ENCODE assay signal across 8 cellular contexts in genomic region chr10:123132576-123133477, GRCh38. TPM values are rescaled to one million over a fixed set of nuclear protein-coding genes. Genes with fewer than 3 reads are reported as not detected.
DNase-seq lines count a peak whose midpoint lies in the region; ATAC-seq and TF ChIP-seq lines count a peak whose summit lies in the region.

No MANE protein-coding gene starts in this region.

- ATAC-seq in GM21529 (IDR thresholded peaks at IDR 0.05; ENCODE audit: unreplicated experiment), result peak; percentile 55
- ATAC-seq in activated B cell treated with CpG ODN at 0.5 μM for 24 hours (ENCODE audit: low read depth), result peak; percentile 76
- ATAC-seq in GM19397 (IDR thresholded peaks at IDR 0.05; ENCODE audit: unreplicated experiment), result no peak

- POLR2A ChIA-PET in CD4-positive, alpha-beta memory T cell (lab: Charles Lee; ENCODE audit: partially characterized antibody), result interaction anchor here (1.3 kb wide), 1 partner anchor 109 kb away, joined by 3 read pairs; no protein-coding TSS in a partner anchor
- POLR2A ChIA-PET in activated B cell treated with CpG ODN at 0.5 μM for 24 hours (lab: Charles Lee), result interaction anchor here (0.6 to 2.1 kb wide), 2 partner anchors 21 to 124 kb away, joined by 8 read pairs; partner anchors contain the start of genes ACADSB, BUB3 and IKZF5

- peak; percentile 78 to 82 (median 79) for DNase-seq in CD4-positive, alpha-beta memory T cell
- DNase-seq in NCI-H146 (lab: John Stamatoyannopoulos, UW) (peak; percentile 88), activated B cell treated with CpG ODN at 0.5 μM for 24 hours (peak; percentile 65), kidney epithelial cell (ENCODE audit: low read depth) (no peak)
- DNase-seq in central memory CD4-positive, alpha-beta T cell, result peak; percentile 75
- DNase-seq in stimulated activated CD4-positive, alpha-beta T cell treated with anti-CD3 and anti-CD28 coated beads, Interleukin-15, amount 100 ng/mL, for 48 hours (ENCODE audit: low read depth in 2 of 2), result peak; percentile 76 to 81

- H3K4me1 Mint-ChIP-seq in CD4-positive, alpha-beta memory T cell, result peaks cover 14 to 43% (median 29%) of the 10 kb centered on the region in 4 donors
- H3K4me1 Mint-ChIP-seq in activated B cell treated with CpG ODN at 0.5 μM for 24 hours, result peaks cover 34% of the 10 kb centered on the region

- no peak overlapping the region for H3K4me3 ChIP-seq in CD4-positive, alpha-beta memory T cell (ENCODE audit: low read length in 2 of 2)
- H3K4me3 ChIP-seq in kidney epithelial cell (ENCODE audit: low read depth, low read length), result peak overlapping the region; percentile 3

- H3K27ac Mint-ChIP-seq in CD4-positive, alpha-beta memory T cell, result peak overlapping the region in 6 of 7 donors; percentile 26 to 92 (median 72)
- peak overlapping the region; percentile 71 for H3K27ac Mint-ChIP-seq in activated B cell treated with CpG ODN at 0.5 μM for 24 hours

- H3K9me3 Mint-ChIP-seq in CD4-positive, alpha-beta memory T cell, result peaks cover 0 to 12% (median 0%) of the 10 kb centered on the region in 8 donors
- H3K9me3 Mint-ChIP-seq in activated B cell treated with CpG ODN at 0.5 μM for 24 hours, result peaks cover 6% of the 10 kb centered on the region

- intact Hi-C loops in CD4-positive, alpha-beta memory T cell (cut with micrococcal nuclease), result loop anchor here (1.0 to 10.0 kb wide), 7 partner anchors 90 to 1256 kb away; partner anchors contain the start of gene DMBT1
- intact Hi-C loops in activated B cell treated with CpG ODN at 0.5 μM for 24 hours (cut with micrococcal nuclease), result loop anchor here (1.0 to 2.0 kb wide), 5 partner anchors 18 to 834 kb away; no protein-coding TSS in a partner anchor

- peaks cover 35% of the 10 kb centered on the region for H3K27me3 ChIP-seq in CD4-positive, alpha-beta memory T cell (ENCODE audit: insufficient read depth, low read length)
- peaks cover 79% of the 10 kb centered on the region for H3K27me3 ChIP-seq in kidney epithelial cell (ENCODE audit: control insufficient read depth, insufficient read depth, low read length)

- no peaks in the 10 kb centered on the region for H3K9me3 ChIP-seq in CD4-positive, alpha-beta memory T cell (ENCODE audit: control insufficient read depth in 1 of 2, low read length in 2 of 2)

- peaks cover 0 to 3% of the 10 kb centered on the region in 2 donors for H3K36me3 Mint-ChIP-seq in CD4-positive, alpha-beta memory T cell
- peaks cover 1% of the 10 kb centered on the region for H3K36me3 Mint-ChIP-seq in activated B cell treated with CpG ODN at 0.5 μM for 24 hours (ENCODE audit: low read depth)

- H3K4me1 ChIP-seq in CD4-positive, alpha-beta memory T cell (ENCODE audit: insufficient read depth, low read length), result peaks cover 46% of the 10 kb centered on the region

- H3K27me3 Mint-ChIP-seq in CD4-positive, alpha-beta memory T cell, result peaks cover 51 to 60% of the 10 kb centered on the region in 2 donors
- H3K27me3 Mint-ChIP-seq in activated B cell treated with CpG ODN at 0.5 μM for 24 hours, result peaks cover 69% of the 10 kb centered on the region

- TF ChIP-seq CTCF in activated B cell treated with CpG ODN at 0.5 μM for 24 hours (IDR thresholded peaks at IDR 0.05) (peak; percentile 26), kidney epithelial cell (IDR thresholded peaks at IDR 0.05; ENCODE audit: insufficient read depth, low read length, poor library complexity, severe bottlenecking) (peak; percentile 91)

- no peaks in the 10 kb centered on the region for H3K36me3 ChIP-seq in CD4-positive, alpha-beta memory T cell (ENCODE audit: insufficient read depth, low read length)
- H3K36me3 ChIP-seq in kidney epithelial cell (ENCODE audit: control insufficient read depth, insufficient read depth, low read length), result no peaks in the 10 kb centered on the region

- H3K27ac ChIP-seq in CD4-positive, alpha-beta memory T cell (ENCODE audit: low read depth, low read length), result no peak overlapping the region

- peak overlapping the region; percentile 36 to 92 (median 79) for H3K4me3 Mint-ChIP-seq in CD4-positive, alpha-beta memory T cell
- peak overlapping the region; percentile 66 for H3K4me3 Mint-ChIP-seq in activated B cell treated with CpG ODN at 0.5 μM for 24 hours

- CTCF ChIA-PET in CD4-positive, alpha-beta memory T cell (lab: Charles Lee; ENCODE audit: partially characterized antibody), result interaction anchor here (0.7 to 4.9 kb wide), 26 partner anchors 10 to 434 kb away, joined by 3 to 52 read pairs (median 4); partner anchors contain the start of gene BUB3
- CTCF ChIA-PET in activated B cell treated with CpG ODN at 0.5 μM for 24 hours (lab: Charles Lee), result interaction anchor here (1.0 to 2.4 kb wide), 13 partner anchors 10 to 862 kb away, joined by 3 to 13 read pairs (median 4); partner anchors contain the start of gene BUB3

RNA-seq across cellular contexts. Expression of gene HMX3, which starts 2.9 kb away (rescaled TPM):
- total RNA-seq in CD4-positive, alpha-beta memory T cell, result not detected
- not detected for polyA plus RNA-seq in CD4-positive, alpha-beta memory T cell
- total RNA-seq in activated B cell treated with CpG ODN at 0.5 μM for 24 hours (not detected in 2 replicates), kidney epithelial cell (0.08 TPM in 1 of 2 replicates, not detected in the other)

RNA-seq across cellular contexts. Expression of gene HMX2, which starts 15.1 kb away (rescaled TPM):
- total RNA-seq in CD4-positive, alpha-beta memory T cell, result not detected
- not detected for polyA plus RNA-seq in CD4-positive, alpha-beta memory T cell
- total RNA-seq in activated B cell treated with CpG ODN at 0.5 μM for 24 hours (0.13 TPM in 1 of 2 replicates, not detected in the other), kidney epithelial cell (0.34 TPM in 1 of 2 replicates, not detected in the other)

RNA-seq across cellular contexts. Expression of gene BUB3, which starts 21.4 kb away (rescaled TPM):
- total RNA-seq in CD4-positive, alpha-beta memory T cell, result 100 to 1,000 TPM; 162 to 169 TPM
- 100 to 1,000 TPM; 226 to 371 TPM for polyA plus RNA-seq in CD4-positive, alpha-beta memory T cell
- 137 and 141 TPM in 2 replicates for total RNA-seq in activated B cell treated with CpG ODN at 0.5 μM for 24 hours
- total RNA-seq in kidney epithelial cell, result 132 and 153 TPM in 2 replicates
